6 cellular contexts compared by ENCODE assay signal in the genomic region with DNA sequence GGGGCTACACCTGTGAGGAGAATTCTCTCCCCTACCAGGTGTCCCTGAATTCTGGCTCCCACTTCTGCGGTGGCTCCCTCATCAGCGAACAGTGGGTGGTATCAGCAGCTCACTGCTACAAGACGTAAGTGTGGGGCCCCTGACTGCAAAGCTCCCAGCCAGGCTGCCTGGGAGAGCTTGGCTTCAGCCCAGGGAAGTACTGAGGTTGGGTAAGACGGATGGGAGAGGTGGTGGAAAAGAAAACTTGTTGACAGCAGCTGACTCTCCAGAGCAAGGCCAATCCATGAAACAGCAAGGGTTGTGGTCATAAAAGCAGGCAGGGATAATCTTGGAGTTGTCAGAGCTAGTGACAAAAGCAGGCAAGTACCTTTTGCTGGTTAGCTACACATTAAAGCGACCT. TPM values are rescaled to one million over a fixed set of nuclear protein-coding genes. Genes with fewer than 3 reads are reported as not detected.
"Had no signal": no experiment of that assay in that cellular context is flagged by ENCODE, and none has a peak within 500 bp of the region (broad histone marks: within the 10 kb centered on the region; RNA-seq: fewer than 3 reads in every experiment).

No MANE protein-coding gene starts in this region.

RNA-seq across cellular contexts. Expression of gene PRSS3, which starts 1.3 kb away (rescaled TPM):
- total RNA-seq: LHCN-M2, NCI-H460, OCI-LY7, Right ventricle myocardium inferior, SJCRH30, SK-MEL-5 had no signal
